25 cellular contexts compared by ENCODE assay signal in the genomic region with DNA sequence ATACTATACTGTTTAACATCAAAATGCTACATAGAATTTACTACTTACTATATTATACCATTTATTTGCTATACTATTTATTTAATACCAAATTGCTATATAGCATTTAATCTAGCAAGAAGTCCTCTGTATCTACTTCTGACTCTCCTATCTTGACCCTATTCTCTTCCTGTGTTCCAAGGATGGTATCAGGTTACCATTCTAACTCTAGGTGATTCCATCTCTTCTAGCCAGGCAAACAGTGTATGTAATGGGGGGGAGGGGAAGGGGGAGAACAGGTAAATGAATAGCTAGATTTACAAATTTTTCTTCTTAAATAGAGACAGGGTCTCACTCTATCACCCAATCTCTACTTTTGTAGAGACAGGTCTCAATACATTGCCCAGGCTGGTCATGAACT.
"Had no signal": no experiment of that assay in that cellular context is flagged by ENCODE, and none has a peak within 500 bp of the region (broad histone marks: within the 10 kb centered on the region; RNA-seq: fewer than 3 reads in every experiment).

No MANE protein-coding gene starts in this region.

- H3K4me3 ChIP-seq: coronary artery, esophagus muscularis mucosa, gastroesophageal sphincter, heart left ventricle, hepatocyte, lower lobe of right lung, ovary, psoas muscle, sigmoid colon, spleen, thoracic aorta, tibial nerve, upper lobe of left lung had no signal

- H3K27me3 Mint-ChIP-seq: stimulated activated memory B cell treated with anti-CD40 and anti-IgM and Interleukin-4, amounts not matched to agents 10 μg/mL and 1 μg/mL and 100 μg/mL, for 72 hours had no signal

- H3K4me3 Mint-ChIP-seq: natural killer cell; stimulated activated memory B cell treated with anti-CD40 and anti-IgM and Interleukin-4, amounts not matched to agents 10 μg/mL and 1 μg/mL and 100 μg/mL, for 72 hours had no signal

- H3K36me3 Mint-ChIP-seq: natural killer cell; stimulated activated memory B cell treated with anti-CD40 and anti-IgM and Interleukin-4, amounts not matched to agents 10 μg/mL and 1 μg/mL and 100 μg/mL, for 72 hours had no signal

- H3K4me1 Mint-ChIP-seq: natural killer cell; stimulated activated memory B cell treated with anti-CD40 and anti-IgM and Interleukin-4, amounts not matched to agents 10 μg/mL and 1 μg/mL and 100 μg/mL, for 72 hours had no signal

- ATAC-seq: foreskin keratinocyte; gastroesophageal sphincter; heart left ventricle; left ventricle myocardium superior; lower lobe of right lung; natural killer cell; psoas muscle; right cardiac atrium; stimulated activated memory B cell treated with anti-CD40 and anti-IgM and Interleukin-4, amounts not matched to agents 10 μg/mL and 1 μg/mL and 100 μg/mL, for 72 hours; stimulated activated naive CD8-positive, alpha-beta T cell treated with anti-CD3 and anti-CD28 coated beads, Interleukin-15, Interleukin-2, amounts not matched to agents 100 U/mL and 50 U/mL, for 24 hours had no signal

- DNase-seq: dermis blood vessel endothelial cell; effector memory CD4-positive, alpha-beta T cell; foreskin keratinocyte; heart left ventricle; left ventricle myocardium superior; lower lobe of right lung; natural killer cell; occipital lobe; ovary; posterior cingulate gyrus; psoas muscle; right cardiac atrium; sigmoid colon; spleen; stimulated activated CD4-positive, alpha-beta T cell treated with anti-CD3 and anti-CD28 coated beads, Interleukin-4, amount 100 ng/mL, for 4 hours; stimulated activated naive CD8-positive, alpha-beta T cell treated with anti-CD3 and anti-CD28 coated beads, Interleukin-15, Interleukin-2, amounts not matched to agents 100 U/mL and 50 U/mL, for 24 hours; substantia nigra; upper lobe of left lung had no signal

- H3K27me3 ChIP-seq: esophagus muscularis mucosa, foreskin keratinocyte, gastroesophageal sphincter, heart left ventricle, hepatocyte, ovary, sigmoid colon, spleen, tibial nerve, upper lobe of left lung had no signal

- H3K36me3 ChIP-seq: esophagus muscularis mucosa, gastroesophageal sphincter, heart left ventricle, lower lobe of right lung, ovary, sigmoid colon, spleen, thoracic aorta, tibial nerve, upper lobe of left lung had no signal

- H3K27ac Mint-ChIP-seq: natural killer cell; stimulated activated memory B cell treated with anti-CD40 and anti-IgM and Interleukin-4, amounts not matched to agents 10 μg/mL and 1 μg/mL and 100 μg/mL, for 72 hours had no signal

- H3K9me3 Mint-ChIP-seq: natural killer cell; stimulated activated memory B cell treated with anti-CD40 and anti-IgM and Interleukin-4, amounts not matched to agents 10 μg/mL and 1 μg/mL and 100 μg/mL, for 72 hours had no signal
